ENCODE assay signal across 10 cellular contexts in the genomic region with DNA sequence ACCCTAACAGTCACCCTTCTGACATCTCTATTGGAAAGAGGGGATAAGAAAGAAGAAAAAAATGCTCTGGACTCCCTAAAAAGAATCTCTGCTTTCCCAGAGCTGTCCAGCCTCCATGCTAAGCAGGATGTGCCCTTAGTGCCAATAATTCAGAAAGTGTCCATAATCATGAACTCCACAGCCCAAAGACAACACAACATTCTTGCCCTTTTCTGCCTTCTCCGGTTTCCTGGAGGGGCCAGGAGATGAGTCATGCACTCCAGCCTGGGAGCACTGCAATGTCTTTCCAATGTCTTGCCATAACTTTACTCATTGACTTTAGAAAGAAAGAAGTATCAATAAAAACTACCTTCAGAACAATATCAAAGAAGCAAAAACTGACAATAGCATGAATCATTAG. TPM values are rescaled to one million over a fixed set of nuclear protein-coding genes. Genes with fewer than 3 reads are reported as not detected.
A peak's percentile ranks its signal among the peaks of the same experiment; 100 is the strongest.
DNase-seq lines count a peak whose midpoint lies in the region; ATAC-seq and TF ChIP-seq lines count a peak whose summit lies in the region.
"Had no signal": no experiment of that assay in that cellular context is flagged by ENCODE, and none has a peak within 500 bp of the region (broad histone marks: within the 10 kb centered on the region; RNA-seq: fewer than 3 reads in every experiment).

No MANE protein-coding gene starts in this region.

- no peak for TF ChIP-seq CTCF in endothelial cell (IDR thresholded peaks at IDR 0.05; ENCODE audit: unreplicated experiment)
- no peak for TF ChIP-seq CTCF in nephron progenitor cell (IDR thresholded peaks at IDR 0.05)

- H3K27ac Mint-ChIP-seq in endothelial cell (ENCODE audit: unreplicated experiment) (peak overlapping the region; percentile 28), nephron progenitor cell (peak overlapping the region; percentile 96)

- H3K9me3 Mint-ChIP-seq in endothelial cell (ENCODE audit: unreplicated experiment) (no peaks in the 10 kb centered on the region), nephron progenitor cell (peaks cover 8% of the 10 kb centered on the region)

- DNase-seq in AG20443 (ENCODE audit: low spot score) (peak; percentile 78), LHCN-M2 (ENCODE audit: low read depth) (peak; percentile 86), endothelial cell (ENCODE audit: low spot score) (no peak), nephron progenitor cell (no peak)
- DNase-seq in activated CD8-positive, alpha-beta memory T cell treated with anti-CD3 and anti-CD28 coated beads, Interleukin-2, amount 50 U/mL, for 4 hours = no peak
- DNase-seq in stimulated activated CD4-positive, alpha-beta T cell treated with anti-CD3 and anti-CD28 coated beads, Interleukin-2, amount 100 ng/mL, for 48 hours = no peak
- DNase-seq in activated naive CD4-positive, alpha-beta T cell treated with anti-CD3 and anti-CD28 coated beads, Interleukin-2, amount 50 U/mL, for 16 hours = no peak
- DNase-seq: kidney, NCI-H226 had no signal

- H3K4me3 Mint-ChIP-seq in endothelial cell (ENCODE audit: unreplicated experiment) (no peak overlapping the region), nephron progenitor cell (peak overlapping the region; percentile 28)

- H3K4me1 Mint-ChIP-seq in endothelial cell (ENCODE audit: unreplicated experiment) (peaks cover 62% of the 10 kb centered on the region), nephron progenitor cell (peaks cover 48% of the 10 kb centered on the region)

- H3K36me3 Mint-ChIP-seq in endothelial cell (ENCODE audit: low read depth, unreplicated experiment) (peaks cover 45% of the 10 kb centered on the region), nephron progenitor cell (ENCODE audit: low read depth) (peaks cover 39% of the 10 kb centered on the region)

- H3K27me3 Mint-ChIP-seq in endothelial cell (ENCODE audit: unreplicated experiment) (peaks cover 5% of the 10 kb centered on the region), nephron progenitor cell (ENCODE audit: low read depth, poor library complexity) (peaks cover 4% of the 10 kb centered on the region)

- ATAC-seq in GM18873 (IDR thresholded peaks at IDR 0.05; ENCODE audit: low FRiP score, unreplicated experiment) = no peak

RNA-seq across cellular contexts. Expression of gene KLF7, which starts 44.0 kb away (rescaled TPM):
- total RNA-seq in LHCN-M2 (2014; rRNA removed) (11.4 and 11.6 TPM in 2 replicates), endothelial cell (ENCODE audit: unreplicated experiment) (120 TPM)
- 8.2 TPM for polyA plus RNA-seq in LHCN-M2 (2012)

Comparison
In these comparisons a context has a peak if more than half of its experiments do, and no peak if none do; other contexts are left out.
1. DNase-seq: peak in AG20443 (single experiment) and LHCN-M2 (single experiment); none in endothelial cell (single experiment), nephron progenitor cell (single experiment), activated CD8-positive, alpha-beta memory T cell treated with anti-CD3 and anti-CD28 coated beads, Interleukin-2, amount 50 U/mL, for 4 hours (single experiment), stimulated activated CD4-positive, alpha-beta T cell treated with anti-CD3 and anti-CD28 coated beads, Interleukin-2, amount 100 ng/mL, for 48 hours (0 of 2) and activated naive CD4-positive, alpha-beta T cell treated with anti-CD3 and anti-CD28 coated beads, Interleukin-2, amount 50 U/mL, for 16 hours (single experiment).